14 cellular contexts compared by ENCODE assay signal in genomic region chr18:21629089-21629832, GRCh38. TPM values are rescaled to one million over a fixed set of nuclear protein-coding genes. Genes with fewer than 3 reads are reported as not detected.
DNase-seq lines count a peak whose midpoint lies in the region; ATAC-seq and TF ChIP-seq lines count a peak whose summit lies in the region.
"Had no signal": no experiment of that assay in that cellular context is flagged by ENCODE, and none has a peak within 500 bp of the region (broad histone marks: within the 10 kb centered on the region; RNA-seq: fewer than 3 reads in every experiment).

No MANE protein-coding gene starts in this region.

- H3K27me3 Mint-ChIP-seq in stimulated activated naive CD8-positive, alpha-beta T cell treated with anti-CD3 and anti-CD28 coated beads, Interleukin-15, Interleukin-2, amounts not matched to agents 100 ng/mL and 50 ng/mL, for 24 hours, result no peaks in the 10 kb centered on the region

- no peak overlapping the region for H3K4me3 Mint-ChIP-seq in stimulated activated naive CD8-positive, alpha-beta T cell treated with anti-CD3 and anti-CD28 coated beads, Interleukin-15, Interleukin-2, amounts not matched to agents 100 ng/mL and 50 ng/mL, for 24 hours

- H3K4me3 ChIP-seq in tibial nerve, result no peak overlapping the region
- H3K4me3 ChIP-seq: skin epidermis, thoracic aorta had no signal

- no peaks in the 10 kb centered on the region for H3K4me1 ChIP-seq in tibial nerve

- no peak overlapping the region for H3K27ac ChIP-seq in tibial nerve
- H3K27ac ChIP-seq: epithelial cell of prostate, skin epidermis, thoracic aorta had no signal

- H3K36me3 Mint-ChIP-seq in stimulated activated naive CD8-positive, alpha-beta T cell treated with anti-CD3 and anti-CD28 coated beads, Interleukin-15, Interleukin-2, amounts not matched to agents 100 ng/mL and 50 ng/mL, for 24 hours (ENCODE audit: low read depth), result peaks cover 68% of the 10 kb centered on the region

- H3K27me3 ChIP-seq in tibial nerve, result no peaks in the 10 kb centered on the region

- 82 to 86% methylated on average over 9 of the region's 9 CpGs for WGBS in tibial nerve, 2 donors

- CTCF ChIA-PET in HEK293T (lab: Yijun Ruan, JAX), result no interaction called here

- ATAC-seq in stimulated activated naive CD8-positive, alpha-beta T cell treated with anti-CD3 and anti-CD28 coated beads, Interleukin-15, Interleukin-2, amounts not matched to agents 100 U/mL and 50 U/mL, for 24 hours, result no peak
- ATAC-seq in HG02610 (IDR thresholded peaks at IDR 0.05; ENCODE audit: unreplicated experiment), result peak; percentile 93
- peak; percentile 65 for ATAC-seq in HG03558 (IDR thresholded peaks at IDR 0.05; ENCODE audit: extremely low read depth, unreplicated experiment)

- no peak for TF ChIP-seq CTCF in tibial nerve (IDR thresholded peaks at IDR 0.05)

- POLR2A ChIA-PET in HEK293T (lab: Yijun Ruan, JAX), result no interaction called here

- no peak for DNase-seq in stimulated activated naive CD8-positive, alpha-beta T cell treated with anti-CD3 and anti-CD28 coated beads, Interleukin-15, Interleukin-2, amounts not matched to agents 100 U/mL and 50 U/mL, for 24 hours
- DNase-seq in HEK293T (ENCODE audit: extremely low spot score), result no peak
- no peak for DNase-seq in occipital lobe (lab: John Stamatoyannopoulos, UW)
- DNase-seq in NCI-H187 (lab: John Stamatoyannopoulos, UW), result no peak
- DNase-seq in tibial nerve (ENCODE audit: low spot score in 2 of 2), result no peak
- DNase-seq: AML-193, left colon, SHP77 had no signal

- H3K9me3 ChIP-seq in tibial nerve, result no peaks in the 10 kb centered on the region
- H3K9me3 ChIP-seq: thoracic aorta had no signal

- peaks cover 2 to 83% (median 13%) of the 10 kb centered on the region in 3 donors for H3K36me3 ChIP-seq in tibial nerve

- TF ChIP-seq POLR2A in tibial nerve (IDR thresholded peaks at IDR 0.05), result no peak

- no peak for TF ChIP-seq EP300 in tibial nerve (IDR thresholded peaks at IDR 0.05)

- H3K27ac Mint-ChIP-seq in stimulated activated naive CD8-positive, alpha-beta T cell treated with anti-CD3 and anti-CD28 coated beads, Interleukin-15, Interleukin-2, amounts not matched to agents 100 ng/mL and 50 ng/mL, for 24 hours, result peak overlapping the region; percentile 78

- H3K4me1 Mint-ChIP-seq in stimulated activated naive CD8-positive, alpha-beta T cell treated with anti-CD3 and anti-CD28 coated beads, Interleukin-15, Interleukin-2, amounts not matched to agents 100 ng/mL and 50 ng/mL, for 24 hours (ENCODE audit: low read depth), result peaks cover 21% of the 10 kb centered on the region

- no peaks in the 10 kb centered on the region for H3K9me3 Mint-ChIP-seq in stimulated activated naive CD8-positive, alpha-beta T cell treated with anti-CD3 and anti-CD28 coated beads, Interleukin-15, Interleukin-2, amounts not matched to agents 100 ng/mL and 50 ng/mL, for 24 hours

TF ChIP-seq in HEK293T, 16 proteins besides CTCF, POLR2A, EP300 and RAD21:
- TF ChIP-seq LEF1 (IDR thresholded peaks at IDR 0.05; ENCODE audit: borderline replicate concordance) (no peak), ARNT (IDR thresholded peaks at IDR 0.05) (no peak), FOXA1 (IDR thresholded peaks at IDR 0.05) (no peak), ZNF384 (IDR thresholded peaks at IDR 0.05) (no peak), FOXM1 (IDR thresholded peaks at IDR 0.05; ENCODE audit: borderline replicate concordance) (no peak), NFRKB (IDR thresholded peaks at IDR 0.05) (no peak), FOXK2 (IDR thresholded peaks at IDR 0.05) (no peak), L3MBTL2 (conservative IDR thresholded peaks at IDR 0.05) (no peak), BHLHE40 (IDR thresholded peaks at IDR 0.05; ENCODE audit: borderline replicate concordance) (no peak), SP1 (IDR thresholded peaks at IDR 0.05) (no peak), PKNOX1 (IDR thresholded peaks at IDR 0.05) (no peak), CTBP1 (IDR thresholded peaks at IDR 0.05; ENCODE audit: borderline replicate concordance) (no peak), HDGF (IDR thresholded peaks at IDR 0.05; ENCODE audit: borderline replicate concordance) (no peak), TARDBP (IDR thresholded peaks at IDR 0.05) (no peak), ELF4 (IDR thresholded peaks at IDR 0.05) (no peak)

RNA-seq across cellular contexts. Expression of gene SNRPD1, which starts 17.1 kb away (rescaled TPM):
- total RNA-seq in occipital lobe (29.0 TPM), tibial nerve (10 to 100 TPM in 1 of 4 donors, 1 to 10 TPM in 3; 4.3 to 12.6 (median 5.2) TPM)

RNA-seq across cellular contexts. Expression of gene ESCO1, which starts 28.8 kb away (rescaled TPM):
- total RNA-seq in occipital lobe (42.6 TPM), tibial nerve (10 to 100 TPM; 15.0 to 19.2 (median 18.6) TPM)
